In genomic region chr1:61088163-61088840, GRCh38 we compare ENCODE assay signal across 23 cellular contexts. TPM values are rescaled to one million over a fixed set of nuclear protein-coding genes. Genes with fewer than 3 reads are reported as not detected.
DNase-seq lines count a peak whose midpoint lies in the region; ATAC-seq, FAIRE-seq and TF ChIP-seq lines count a peak whose summit lies in the region.
"Had no signal": no experiment of that assay in that cellular context is flagged by ENCODE, and none has a peak within 500 bp of the region (broad histone marks: within the 10 kb centered on the region; RNA-seq: fewer than 3 reads in every experiment).

No MANE protein-coding gene starts in this region.

- H3K27me3 Mint-ChIP-seq in activated T-helper 2 cell treated with anti-CD3 and anti-CD28 coated beads, Interferon-gamma antibody, Interleukin-2, Interleukin-4, amounts not matched to agents 10 μg/mL and 5 μg/mL and 100 μg/mL, durations not matched to agents 14 hours and 24 hours and 36 hours (ENCODE audit: low read depth): peaks cover 58% of the 10 kb centered on the region

- no peak overlapping the region for H3K27ac Mint-ChIP-seq in activated T-helper 2 cell treated with anti-CD3 and anti-CD28 coated beads, Interferon-gamma antibody, Interleukin-2, Interleukin-4, amounts not matched to agents 10 μg/mL and 5 μg/mL and 100 μg/mL, durations not matched to agents 14 hours and 24 hours and 36 hours
- H3K27ac Mint-ChIP-seq: dendritic cell treated with granulocyte-macrophage colony-stimulating factor and Interleukin-4, amounts not matched to agents 40 ng/mL and 50 ng/mL, for 4 days; T-cell had no signal

- H3K36me3 ChIP-seq in K562 (ENCODE audit: control insufficient read depth, insufficient read depth, low read length): peaks cover 48% of the 10 kb centered on the region
- peaks cover 9 to 14% of the 10 kb centered on the region in 2 donors for H3K36me3 ChIP-seq in muscle layer of duodenum (ENCODE audit: control insufficient read depth in 1 of 2, insufficient read depth in 2 of 2, low read length in 2 of 2)
- H3K36me3 ChIP-seq: ovary, uterus had no signal

- H3K9ac ChIP-seq in K562 (ENCODE audit: insufficient read depth in 1 of 2, low read depth in 2 of 2, low read length in 2 of 2): no peak overlapping the region

- no peaks in the 10 kb centered on the region for H3K27me3 ChIP-seq in K562 (ENCODE audit: control insufficient read depth in 2 of 2, insufficient read depth in 2 of 2, low read length in 2 of 2)
- H3K27me3 ChIP-seq in muscle layer of duodenum (ENCODE audit: low read depth, low read length): no peaks in the 10 kb centered on the region
- H3K27me3 ChIP-seq: body of pancreas, ovary, uterus had no signal

- in situ Hi-C loops in K562 (cut with MboI): no loop called here

- peaks cover 100% of the 10 kb centered on the region for H3K79me2 ChIP-seq in K562 (ENCODE audit: control insufficient read depth, insufficient read depth, low read length)

- H3K4me1 Mint-ChIP-seq in activated T-helper 2 cell treated with anti-CD3 and anti-CD28 coated beads, Interferon-gamma antibody, Interleukin-2, Interleukin-4, amounts not matched to agents 10 μg/mL and 5 μg/mL and 100 μg/mL, durations not matched to agents 14 hours and 24 hours and 36 hours (ENCODE audit: low read depth): peaks cover 7% of the 10 kb centered on the region

- TF ChIP-seq EP300 in K562 (IDR thresholded peaks at IDR 0.05; ENCODE audit: low read length): no peak

- peaks cover 3 to 12% of the 10 kb centered on the region in 2 experiments; a peak in 4 of 5 replicates for H3K4me1 ChIP-seq in K562 (replicated peaks in 1 of 2; ENCODE audit: control insufficient read depth in 2 of 2, insufficient read depth in 2 of 2, low read length in 2 of 2)
- H3K4me1 ChIP-seq in muscle layer of duodenum (ENCODE audit: control insufficient read depth in 1 of 2, insufficient read depth in 2 of 2, low read length in 2 of 2): peaks cover 6 to 30% of the 10 kb centered on the region in 2 donors

- H3K4me3 Mint-ChIP-seq in activated T-helper 2 cell treated with anti-CD3 and anti-CD28 coated beads, Interferon-gamma antibody, Interleukin-2, Interleukin-4, amounts not matched to agents 10 μg/mL and 5 μg/mL and 100 μg/mL, durations not matched to agents 14 hours and 24 hours and 36 hours (ENCODE audit: low read depth): no peak overlapping the region
- H3K4me3 Mint-ChIP-seq: dendritic cell treated with granulocyte-macrophage colony-stimulating factor and Interleukin-4, amounts not matched to agents 40 ng/mL and 50 ng/mL, for 4 days; T-cell had no signal

- H3K27ac ChIP-seq in K562 (ENCODE audit: extremely low read depth, low read depth, low read length): no peak overlapping the region
- peak overlapping the region; percentile 2 for H3K27ac ChIP-seq in muscle layer of duodenum (ENCODE audit: low read length)
- peak overlapping the region; percentile 74 for H3K27ac ChIP-seq in temporal lobe (ENCODE audit: low read depth, low read length)
- H3K27ac ChIP-seq: ovary, VCaP had no signal

- H3K36me3 Mint-ChIP-seq in activated T-helper 2 cell treated with anti-CD3 and anti-CD28 coated beads, Interferon-gamma antibody, Interleukin-2, Interleukin-4, amounts not matched to agents 10 μg/mL and 5 μg/mL and 100 μg/mL, durations not matched to agents 14 hours and 24 hours and 36 hours (ENCODE audit: low read depth): peaks cover 2% of the 10 kb centered on the region

- H3K9me1 ChIP-seq in K562 (ENCODE audit: control insufficient read depth, insufficient read depth, low read length): no peaks in the 10 kb centered on the region

- ATAC-seq in K562: no peak
- ATAC-seq: body of pancreas, left lung, T-cell had no signal

- H2AFZ ChIP-seq in K562 (ENCODE audit: low read depth, low read length): no peak overlapping the region

- TF ChIP-seq POLR2A in K562 (conservative IDR thresholded peaks at IDR 0.05): no peak

- H4K20me1 ChIP-seq in K562 (replicated peaks; ENCODE audit: control insufficient read depth, insufficient read depth, low read length): peaks cover 6% of the 10 kb centered on the region; the same call in 1 of the 2 replicates

- intact Hi-C loops in K562 (cut with micrococcal nuclease): loop anchor here (10.0 kb wide), 1 partner anchor 114 kb away; no protein-coding TSS in a partner anchor
- intact Hi-C loops in activated T-helper 2 cell treated with anti-CD3 and anti-CD28 coated beads, Interferon-gamma antibody, Interleukin-2, Interleukin-4, amounts not matched to agents 10 μg/mL and 5 μg/mL and 100 μg/mL, durations not matched to agents 14 hours and 24 hours and 36 hours (cut with micrococcal nuclease): no loop called here

- WGBS in K562 (ENCODE audit: insufficient coverage, low coverage, missing lambda C conversion rate): 93% methylated on average over 23 of the region's 23 CpGs

- POLR2A ChIA-PET in K562 (lab: Yijun Ruan, JAX): interaction anchor here (1.0 to 2.2 kb wide), 2 partner anchors 8 to 12 kb away, joined by 3 to 7 read pairs; no protein-coding TSS in a partner anchor

- H3K9me3 Mint-ChIP-seq in activated T-helper 2 cell treated with anti-CD3 and anti-CD28 coated beads, Interferon-gamma antibody, Interleukin-2, Interleukin-4, amounts not matched to agents 10 μg/mL and 5 μg/mL and 100 μg/mL, durations not matched to agents 14 hours and 24 hours and 36 hours: no peaks in the 10 kb centered on the region
- H3K9me3 Mint-ChIP-seq: dendritic cell treated with granulocyte-macrophage colony-stimulating factor and Interleukin-4, amounts not matched to agents 40 ng/mL and 50 ng/mL, for 4 days; T-cell had no signal

- H3K9me3 ChIP-seq in K562 (replicated peaks; ENCODE audit: control insufficient read depth, insufficient read depth, low read depth, low read length) (no peaks in the 10 kb centered on the region), muscle layer of duodenum (ENCODE audit: control insufficient read depth in 1 of 2, low read length in 2 of 2) (no peaks in the 10 kb centered on the region)
- H3K9me3 ChIP-seq: body of pancreas, left lung, ovary, spleen, uterus had no signal

- no peak for TF ChIP-seq RAD21 in K562 (CRISPR knock-in tag; conservative IDR thresholded peaks at IDR 0.05 in 1 of 2, IDR thresholded peaks at IDR 0.05 in 1 of 2)

- BruUV-seq in K562 (replicated peaks; lab: Mats Ljungman, UMichigan): no TSS peak

- CTCF ChIA-PET in K562 (lab: Yijun Ruan, JAX; ENCODE audit: low intra/inter-chr PET ratio): no interaction called here

- no peak for TF ChIP-seq CTCF in K562 (IDR thresholded peaks at IDR 0.05 in 2 of 3, conservative IDR thresholded peaks at IDR 0.05 in 1 of 3; ENCODE audit: insufficient read depth in 2 of 3, low read depth in 1 of 3, low read length in 3 of 3)

- no peak overlapping the region for H3K4me2 ChIP-seq in K562 (ENCODE audit: insufficient read depth, low read length)

- FAIRE-seq in K562 (lab: Jason Lieb, UNC): no peak
- FAIRE-seq: frontal cortex had no signal

- no peak overlapping the region for H3K4me3 ChIP-seq in K562
- no peak overlapping the region for H3K4me3 ChIP-seq in muscle layer of duodenum (ENCODE audit: low read depth in 1 of 2, low read length in 2 of 2)
- H3K4me3 ChIP-seq: body of pancreas, left lung, ovary, spleen, uterus had no signal

- peak; percentile 74 for DNase-seq in NCI-H2029 (lab: John Stamatoyannopoulos, UW)
- DNase-seq in K562 (ENCODE audit: extremely low read depth in 1 of 4, low spot score in 3 of 4): no peak
- DNase-seq in NCI-H2107 treated with DMSO at 0.1 percent for 48 hours (lab: John Stamatoyannopoulos, UW; ENCODE audit: unreplicated experiment): no peak
- no peak for DNase-seq in SIG-M5 treated with dmso at 0.1 percent for 504 hours (lab: John Stamatoyannopoulos, UW; ENCODE audit: unreplicated experiment)
- no peak for DNase-seq in activated T-helper 2 cell treated with anti-CD3 and anti-CD28 coated beads, Interferon-gamma antibody, Interleukin-2, Interleukin-4, amounts not matched to agents 10 μg/mL and 5 μg/mL and 100 μg/mL, durations not matched to agents 14 hours and 24 hours and 36 hours (ENCODE audit: low spot score)
- no peak for DNase-seq in activated T-cell treated with anti-CD3 and anti-CD28 coated beads, Interleukin-2, amount 50 U/mL, for 1 hour
- DNase-seq: activated CD4-positive, alpha-beta T cell treated with anti-CD3 and anti-CD28 coated beads, Interleukin-2, amount 50 U/mL, for 4 hours; activated naive CD4-positive, alpha-beta T cell treated with anti-CD3 and anti-CD28 coated beads, Interleukin-2, amount 50 U/mL, for 16 hours; GOT3; left lung; NCI-H1436; NCI-H226; ovary; SHP77; spleen; T-cell; uterus had no signal

RNA-seq across cellular contexts. Expression of gene NFIA, which starts 5.9 kb away (rescaled TPM):
- total RNA-seq in K562 (2011; cell fraction: chromatin; rRNA removed; ENCODE audit: low replicate concordance): 64.5 and 151 TPM in 2 replicates
- 18.0 and 29.1 TPM in 2 replicates for total RNA-seq in K562 (2011; cell fraction: nucleolus; rRNA removed)
- 50.7 and 73.9 TPM in 2 replicates for total RNA-seq in K562 (2011; cell fraction: nucleoplasm; rRNA removed)
- total RNA-seq in K562 (2014; rRNA removed) (6.5 and 9.5 TPM in 2 replicates), K562 (2014; rRNA removed; fragmentation: Illumina TruSeq; extraction: Trizol) (20.3 and 22.6 TPM in 2 replicates), K562 (2015; rRNA removed; fragmentation: Illumina TruSeq; extraction: Trizol) (16.1 and 16.2 TPM in 2 replicates), K562 (2021) (24.2 and 24.9 TPM in 2 replicates), temporal lobe (85.8 TPM)
- polyA plus RNA-seq in K562 (2011; rRNA removed) (9.8 and 11.5 TPM in 2 replicates), K562 (2014; fragmentation: Illumina TruSeq; extraction: Trizol) (8.5 and 9.1 TPM in 2 replicates), K562 (2014; fragmentation: Nextera tagmentation; extraction: Ambion mirVana) (10 to 100 TPM in 1 of 2 experiments, 1 to 10 TPM in 1; 5.3 to 10.1 TPM), K562 (2014; rRNA removed) (7.0 and 8.6 TPM in 2 replicates)
- polyA plus RNA-seq in K562 (2011; cell fraction: cytosol; rRNA removed): 12.0 and 15.8 TPM in 2 replicates
- polyA plus RNA-seq in K562 (2011; cell fraction: nucleus; rRNA removed): 17.4 and 18.8 TPM in 2 replicates
- 3.9 and 4.2 TPM in 2 replicates for polyA plus RNA-seq in K562 (2012)
- polyA minus RNA-seq in K562 (2011; rRNA and poly(A)+ RNA removed): 37.6 and 46.6 TPM in 2 replicates
- 14.5 and 18.2 TPM in 2 replicates for polyA minus RNA-seq in K562 (2011; cell fraction: cytosol; rRNA and poly(A)+ RNA removed)
- polyA minus RNA-seq in K562 (2011; cell fraction: nucleus; rRNA and poly(A)+ RNA removed): 45.4 and 75.9 TPM in 2 replicates
- 1.4 and 1.5 TPM in 2 replicates for total RNA-seq in activated T-helper 2 cell treated with anti-CD3 and anti-CD28 coated beads, Interferon-gamma antibody, Interleukin-2, Interleukin-4, amounts not matched to agents 10 μg/mL and 5 μg/mL and 100 μg/mL, durations not matched to agents 14 hours and 24 hours and 36 hours
